Comparison of ENCODE assay signal across 1 cellular context in the genomic region with DNA sequence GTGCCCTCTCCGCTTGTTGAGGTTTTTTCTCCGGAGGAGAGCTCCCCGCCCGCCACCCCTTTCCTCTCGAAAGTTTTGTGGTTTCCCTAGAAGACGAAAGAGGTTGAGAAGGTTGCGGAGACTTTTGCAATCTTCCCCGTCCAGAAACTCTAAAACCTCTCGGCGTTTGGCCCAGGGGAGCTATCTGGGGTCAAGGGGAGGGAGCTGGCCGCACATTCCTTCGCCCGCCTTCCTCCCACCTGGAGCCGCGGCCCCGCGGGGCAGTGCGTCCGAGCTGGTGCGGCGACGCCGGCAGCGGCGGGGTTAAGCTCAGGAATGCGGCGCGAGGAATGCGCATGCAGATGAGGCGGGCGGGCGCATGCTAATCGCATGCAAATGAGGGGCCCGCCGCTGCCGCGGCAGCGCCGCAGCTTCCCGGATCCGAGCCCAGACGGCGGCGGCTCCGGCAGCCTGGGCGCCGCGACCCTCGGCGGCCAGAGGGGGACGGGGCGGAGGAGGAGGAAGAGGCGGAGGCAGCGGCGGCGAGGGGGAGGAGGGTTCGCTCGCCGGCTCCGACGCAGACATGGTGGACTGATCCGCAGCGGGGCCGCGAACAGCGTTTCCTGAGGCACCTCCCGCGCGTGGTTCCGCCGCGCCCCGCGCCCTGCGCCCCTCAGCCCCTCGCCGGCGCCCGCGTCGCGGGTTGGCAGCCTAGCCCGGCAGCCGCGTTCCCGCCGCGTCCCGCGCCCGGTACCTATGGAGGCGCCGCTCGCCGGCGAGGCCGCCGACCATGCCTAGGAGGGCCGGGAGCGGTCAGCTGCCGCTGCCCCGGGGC.
A peak's percentile ranks its signal among the peaks of the same experiment; 100 is the strongest.
TF ChIP-seq lines count a peak whose summit lies in the region.

WWC2 (plus strand) TSS at position 535 of the 814 bp plus-strand sequence; CDS start at position 770, 235 bp downstream.

TF ChIP-seq in K562, 482 proteins besides CTCF, POLR2A, EP300 and RAD21 (continued from another document and continues in another):
- TF ChIP-seq, protein P1, sequence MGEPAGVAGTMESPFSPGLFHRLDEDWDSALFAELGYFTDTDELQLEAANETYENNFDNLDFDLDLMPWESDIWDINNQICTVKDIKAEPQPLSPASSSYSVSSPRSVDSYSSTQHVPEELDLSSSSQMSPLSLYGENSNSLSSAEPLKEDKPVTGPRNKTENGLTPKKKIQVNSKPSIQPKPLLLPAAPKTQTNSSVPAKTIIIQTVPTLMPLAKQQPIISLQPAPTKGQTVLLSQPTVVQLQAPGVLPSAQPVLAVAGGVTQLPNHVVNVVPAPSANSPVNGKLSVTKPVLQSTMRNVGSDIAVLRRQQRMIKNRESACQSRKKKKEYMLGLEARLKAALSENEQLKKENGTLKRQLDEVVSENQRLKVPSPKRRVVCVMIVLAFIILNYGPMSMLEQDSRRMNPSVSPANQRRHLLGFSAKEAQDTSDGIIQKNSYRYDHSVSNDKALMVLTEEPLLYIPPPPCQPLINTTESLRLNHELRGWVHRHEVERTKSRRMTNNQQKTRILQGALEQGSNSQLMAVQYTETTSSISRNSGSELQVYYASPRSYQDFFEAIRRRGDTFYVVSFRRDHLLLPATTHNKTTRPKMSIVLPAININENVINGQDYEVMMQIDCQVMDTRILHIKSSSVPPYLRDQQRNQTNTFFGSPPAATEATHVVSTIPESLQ (CRISPR knock-in tag; IDR thresholded peaks at IDR 0.05) = peak; percentile 76; the same call in 1 of the 2 replicates
- TF ChIP-seq, protein P2, sequence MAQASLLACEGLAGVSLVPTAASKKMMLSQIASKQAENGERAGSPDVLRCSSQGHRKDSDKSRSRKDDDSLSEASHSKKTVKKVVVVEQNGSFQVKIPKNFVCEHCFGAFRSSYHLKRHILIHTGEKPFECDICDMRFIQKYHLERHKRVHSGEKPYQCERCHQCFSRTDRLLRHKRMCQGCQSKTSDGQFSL (CRISPR knock-in tag; IDR thresholded peaks at IDR 0.05) = no peak
- TF ChIP-seq, protein P2 (tag; IDR thresholded peaks at IDR 0.05) = no peak
- TF ChIP-seq, protein P3, sequence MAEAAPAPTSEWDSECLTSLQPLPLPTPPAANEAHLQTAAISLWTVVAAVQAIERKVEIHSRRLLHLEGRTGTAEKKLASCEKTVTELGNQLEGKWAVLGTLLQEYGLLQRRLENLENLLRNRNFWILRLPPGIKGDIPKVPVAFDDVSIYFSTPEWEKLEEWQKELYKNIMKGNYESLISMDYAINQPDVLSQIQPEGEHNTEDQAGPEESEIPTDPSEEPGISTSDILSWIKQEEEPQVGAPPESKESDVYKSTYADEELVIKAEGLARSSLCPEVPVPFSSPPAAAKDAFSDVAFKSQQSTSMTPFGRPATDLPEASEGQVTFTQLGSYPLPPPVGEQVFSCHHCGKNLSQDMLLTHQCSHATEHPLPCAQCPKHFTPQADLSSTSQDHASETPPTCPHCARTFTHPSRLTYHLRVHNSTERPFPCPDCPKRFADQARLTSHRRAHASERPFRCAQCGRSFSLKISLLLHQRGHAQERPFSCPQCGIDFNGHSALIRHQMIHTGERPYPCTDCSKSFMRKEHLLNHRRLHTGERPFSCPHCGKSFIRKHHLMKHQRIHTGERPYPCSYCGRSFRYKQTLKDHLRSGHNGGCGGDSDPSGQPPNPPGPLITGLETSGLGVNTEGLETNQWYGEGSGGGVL (CRISPR knock-in tag; IDR thresholded peaks at IDR 0.05) = no peak
- no peak for TF ChIP-seq ZNF274 (IDR thresholded peaks at IDR 0.05; ENCODE audit: borderline replicate concordance, low read depth, low read length)
- no peak for TF ChIP-seq PHB (CRISPR knock-in tag; IDR thresholded peaks at IDR 0.05)
- no peak for TF ChIP-seq ZSCAN29 (IDR thresholded peaks at IDR 0.05)
- no peak for TF ChIP-seq STAG1 (CRISPR knock-in tag; IDR thresholded peaks at IDR 0.05; ENCODE audit: borderline replicate concordance)
- TF ChIP-seq CEBPB (tag; IDR thresholded peaks at IDR 0.05) = peak; percentile 77
- TF ChIP-seq, protein P4, sequence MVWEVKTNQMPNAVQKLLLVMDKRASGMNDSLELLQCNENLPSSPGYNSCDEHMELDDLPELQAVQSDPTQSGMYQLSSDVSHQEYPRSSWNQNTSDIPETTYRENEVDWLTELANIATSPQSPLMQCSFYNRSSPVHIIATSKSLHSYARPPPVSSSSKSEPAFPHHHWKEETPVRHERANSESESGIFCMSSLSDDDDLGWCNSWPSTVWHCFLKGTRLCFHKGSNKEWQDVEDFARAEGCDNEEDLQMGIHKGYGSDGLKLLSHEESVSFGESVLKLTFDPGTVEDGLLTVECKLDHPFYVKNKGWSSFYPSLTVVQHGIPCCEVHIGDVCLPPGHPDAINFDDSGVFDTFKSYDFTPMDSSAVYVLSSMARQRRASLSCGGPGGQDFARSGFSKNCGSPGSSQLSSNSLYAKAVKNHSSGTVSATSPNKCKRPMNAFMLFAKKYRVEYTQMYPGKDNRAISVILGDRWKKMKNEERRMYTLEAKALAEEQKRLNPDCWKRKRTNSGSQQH (CRISPR knock-in tag; IDR thresholded peaks at IDR 0.05) = no peak
- TF ChIP-seq HDAC1 (IDR thresholded peaks at IDR 0.05) = 0 out of 4 replicates have a peak, but pooled peaks of 1 of the 2 experiments have one; percentile 31
- TF ChIP-seq CREB1 (IDR thresholded peaks at IDR 0.05) = peak; percentile 52; the same call in 1 of the 2 replicates
- TF ChIP-seq CREB1 (CRISPR knock-in tag; IDR thresholded peaks at IDR 0.05) = peak; percentile 44
- TF ChIP-seq FOXK1 (CRISPR knock-in tag; IDR thresholded peaks at IDR 0.05; ENCODE audit: borderline replicate concordance) = no peak
- no peak for TF ChIP-seq HLTF (IDR thresholded peaks at IDR 0.05)
- no peak for TF ChIP-seq FOSL1 (tag; conservative IDR thresholded peaks at IDR 0.05)
- peak; percentile 39; the same call in 1 of the 2 replicates for TF ChIP-seq GATAD2A (IDR thresholded peaks at IDR 0.05)
- TF ChIP-seq FOXJ2 (tag; IDR thresholded peaks at IDR 0.05) = no peak
- no peak for TF ChIP-seq DLX4 (CRISPR knock-in tag; IDR thresholded peaks at IDR 0.05)
- no peak for TF ChIP-seq ZNF695 (CRISPR knock-in tag; IDR thresholded peaks at IDR 0.05)
- no peak for TF ChIP-seq COPS2 (conservative IDR thresholded peaks at IDR 0.05)
- no peak for TF ChIP-seq ZNF318 (IDR thresholded peaks at IDR 0.05; ENCODE audit: borderline replicate concordance in 1 of 2, low read depth in 1 of 2)
- TF ChIP-seq, protein P5, sequence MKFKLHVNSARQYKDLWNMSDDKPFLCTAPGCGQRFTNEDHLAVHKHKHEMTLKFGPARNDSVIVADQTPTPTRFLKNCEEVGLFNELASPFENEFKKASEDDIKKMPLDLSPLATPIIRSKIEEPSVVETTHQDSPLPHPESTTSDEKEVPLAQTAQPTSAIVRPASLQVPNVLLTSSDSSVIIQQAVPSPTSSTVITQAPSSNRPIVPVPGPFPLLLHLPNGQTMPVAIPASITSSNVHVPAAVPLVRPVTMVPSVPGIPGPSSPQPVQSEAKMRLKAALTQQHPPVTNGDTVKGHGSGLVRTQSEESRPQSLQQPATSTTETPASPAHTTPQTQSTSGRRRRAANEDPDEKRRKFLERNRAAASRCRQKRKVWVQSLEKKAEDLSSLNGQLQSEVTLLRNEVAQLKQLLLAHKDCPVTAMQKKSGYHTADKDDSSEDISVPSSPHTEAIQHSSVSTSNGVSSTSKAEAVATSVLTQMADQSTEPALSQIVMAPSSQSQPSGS (CRISPR knock-in tag; IDR thresholded peaks at IDR 0.05) = no peak
- no peak for TF ChIP-seq ZNF124 (CRISPR knock-in tag; IDR thresholded peaks at IDR 0.05)
- no peak; the same call in 1 of the 2 replicates for TF ChIP-seq GABPA (tag; conservative IDR thresholded peaks at IDR 0.05; ENCODE audit: low read depth)
- no peak for TF ChIP-seq MECOM (CRISPR knock-in tag; IDR thresholded peaks at IDR 0.05)
- TF ChIP-seq HMG20A (CRISPR knock-in tag; conservative IDR thresholded peaks at IDR 0.05) = no peak
- TF ChIP-seq ZBTB33 (CRISPR knock-in tag; IDR thresholded peaks at IDR 0.05) = no peak
- TF ChIP-seq RBFOX2 (IDR thresholded peaks at IDR 0.05; ENCODE audit: low read depth, low read length) = peak; percentile 88
- no peak for TF ChIP-seq ARID2 (IDR thresholded peaks at IDR 0.05)
- no peak for TF ChIP-seq TAL1 (IDR thresholded peaks at IDR 0.05)
- TF ChIP-seq XRCC5 (IDR thresholded peaks at IDR 0.05; ENCODE audit: low read depth, low read length) = no peak
- no peak for TF ChIP-seq CHD2 (IDR thresholded peaks at IDR 0.05; ENCODE audit: low read depth, low read length)
- TF ChIP-seq MTA1 (IDR thresholded peaks at IDR 0.05; ENCODE audit: borderline replicate concordance) = no peak
- TF ChIP-seq HDAC8 (tag; IDR thresholded peaks at IDR 0.05) = no peak
- TF ChIP-seq TRIM24 (IDR thresholded peaks at IDR 0.05) = no peak
- peak; percentile 64 for TF ChIP-seq ZFX (CRISPR knock-in tag; IDR thresholded peaks at IDR 0.05)
- TF ChIP-seq HMGN3 (IDR thresholded peaks at IDR 0.05; ENCODE audit: borderline replicate concordance, extremely low read depth, insufficient read length, low read depth, low read length) = peak; percentile 19
- TF ChIP-seq ZBTB9 (CRISPR knock-in tag; IDR thresholded peaks at IDR 0.05) = peak; percentile 21; the same call in 1 of the 2 replicates
- TF ChIP-seq YBX1 (IDR thresholded peaks at IDR 0.05) = no peak
- no peak for TF ChIP-seq ZNF717 (CRISPR knock-in tag; IDR thresholded peaks at IDR 0.05)
